Comparison of ENCODE assay signal across 8 cellular contexts in the genomic region with DNA sequence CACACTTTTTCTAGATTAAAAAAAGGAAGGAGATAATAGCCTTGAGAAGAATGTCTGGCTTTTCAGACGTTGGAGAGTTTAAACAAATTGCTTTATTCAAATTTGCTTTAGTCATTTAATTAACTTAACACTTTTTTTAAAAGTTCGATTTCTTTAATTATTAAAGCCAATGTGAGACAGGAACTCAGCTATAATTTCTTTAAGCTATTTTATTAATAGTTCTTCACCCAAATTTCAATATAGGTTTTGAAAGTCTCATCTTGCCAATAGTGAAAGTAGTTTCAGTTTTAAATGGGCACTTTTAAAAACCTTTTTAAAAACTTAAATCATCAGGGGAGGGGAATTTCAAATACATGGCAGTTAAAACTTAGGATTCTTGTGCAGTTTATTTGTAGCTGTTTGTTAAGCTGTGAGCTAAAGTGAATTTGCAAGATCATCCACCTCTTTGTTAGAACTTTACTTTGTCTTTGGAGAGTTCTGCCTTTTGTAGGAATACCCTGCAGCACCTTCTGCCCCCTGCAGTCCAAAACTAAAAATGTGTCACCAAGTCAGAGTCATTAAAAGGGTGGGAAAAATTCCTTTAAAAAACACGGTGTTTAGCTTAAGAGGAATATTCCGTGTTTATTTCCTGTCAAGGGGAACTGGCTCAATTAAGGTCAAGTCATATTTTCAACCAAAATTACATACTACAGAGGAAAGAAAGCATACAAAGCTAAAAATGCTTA. TPM values are rescaled to one million over a fixed set of nuclear protein-coding genes. Genes with fewer than 3 reads are reported as not detected.
DNase-seq lines count a peak whose midpoint lies in the region; ATAC-seq and TF ChIP-seq lines count a peak whose summit lies in the region.

No MANE protein-coding gene starts in this region.

- DNase-seq in NCI-H2081 (lab: John Stamatoyannopoulos, UW) (peak; percentile 30 to 58), NCI-H2081 treated with DMSO at 0.1 percent for 48 hours (lab: John Stamatoyannopoulos, UW) (no peak), HS-27A (ENCODE audit: low read depth) (peak; percentile 38), RWPE1 (ENCODE audit: low spot score) (no peak), mesenchymal stem cell (peak; percentile 79), vagina (ENCODE audit: extremely low spot score in 2 of 2) (no peak)

- peak overlapping the region; percentile 100 for H3K9ac ChIP-seq in mesenchymal stem cell (ENCODE audit: low read length)

- H2BK5ac ChIP-seq in mesenchymal stem cell (ENCODE audit: low read depth, low read length, poor library complexity, severe bottlenecking): no peak overlapping the region

- CTCF ChIA-PET in RWPE1 (lab: Yijun Ruan, JAX): interaction anchor here (0.5 to 2.2 kb wide), 12 partner anchors 8 to 799 kb away, joined by 3 to 10 read pairs (median 4); a partner anchor contains a TSS

- no peaks in the 10 kb centered on the region for H3K27me3 ChIP-seq in mesenchymal stem cell (ENCODE audit: control insufficient read depth in 1 of 2, insufficient read depth in 1 of 2, low read length in 2 of 2)
- no peaks in the 10 kb centered on the region for H3K27me3 ChIP-seq in vagina

- no peak overlapping the region for H3K14ac ChIP-seq in mesenchymal stem cell (ENCODE audit: low read length in 2 of 2)

- POLR2A ChIA-PET in RWPE1 (lab: Yijun Ruan, JAX; ENCODE audit: low non-redundant PET): interaction anchor here (0.7 kb wide), 2 partner anchors 104 to 193 kb away, joined by 3 to 5 read pairs; no protein-coding TSS in a partner anchor

- H4K91ac ChIP-seq in mesenchymal stem cell (ENCODE audit: low read length): no peak overlapping the region

- intact Hi-C loops in vagina (cut with DNase I): no loop called here

- no peak overlapping the region for H3K23ac ChIP-seq in mesenchymal stem cell (ENCODE audit: low read length in 2 of 2)

- peak overlapping the region in 1 of 2 experiments; percentile 96 for H3K4me3 ChIP-seq in mesenchymal stem cell (ENCODE audit: insufficient read depth in 1 of 2, low read depth in 1 of 2, low read length in 2 of 2)
- H3K4me3 ChIP-seq in vagina: peak overlapping the region; percentile 74 to 89

- no peaks in the 10 kb centered on the region for H3K79me1 ChIP-seq in mesenchymal stem cell (replicated peaks; ENCODE audit: low read length, poor library complexity, severe bottlenecking)

- peak; percentile 75 for TF ChIP-seq CTCF in RWPE1 (conservative IDR thresholded peaks at IDR 0.05; ENCODE audit: low read depth)
- TF ChIP-seq CTCF in vagina (IDR thresholded peaks at IDR 0.05): peak in 2 of 3 experiments; percentile 30 to 47

- H2BK15ac ChIP-seq in mesenchymal stem cell (ENCODE audit: low read depth, poor library complexity, severe bottlenecking): no peak overlapping the region

- no peak overlapping the region for H3K18ac ChIP-seq in mesenchymal stem cell (ENCODE audit: low read depth in 1 of 2, low read length in 2 of 2)

- no peak overlapping the region for H2BK120ac ChIP-seq in mesenchymal stem cell (ENCODE audit: low read depth, low read length)

- H3K9me3 ChIP-seq in mesenchymal stem cell (ENCODE audit: control insufficient read depth, low read length) (no peaks in the 10 kb centered on the region), vagina (no peaks in the 10 kb centered on the region)

- H3K4me2 ChIP-seq in mesenchymal stem cell (ENCODE audit: low read length, poor library complexity, severe bottlenecking): peak overlapping the region; percentile 60

- TF ChIP-seq POLR2A in vagina (IDR thresholded peaks at IDR 0.05): no peak

- no peak overlapping the region for H2AK5ac ChIP-seq in mesenchymal stem cell (ENCODE audit: low read length, severe bottlenecking)

- no peak overlapping the region for H2BK12ac ChIP-seq in mesenchymal stem cell (ENCODE audit: low read length in 2 of 2)

- peaks cover 9 to 37% of the 10 kb centered on the region in 2 experiments for H3K36me3 ChIP-seq in mesenchymal stem cell (ENCODE audit: control insufficient read depth in 1 of 2, insufficient read depth in 2 of 2, low read depth in 1 of 2, low read length in 2 of 2)
- H3K36me3 ChIP-seq in vagina: peaks cover 0 to 27% of the 10 kb centered on the region in 2 donors

- H3K27ac ChIP-seq in RWPE1 (no peak overlapping the region), cingulate gyrus (ENCODE audit: low read depth, low read length) (peak overlapping the region; percentile 24), mesenchymal stem cell (ENCODE audit: low read length, poor library complexity, severe bottlenecking) (peak overlapping the region; percentile 97), vagina (peak overlapping the region; percentile 99)

- H3K4ac ChIP-seq in mesenchymal stem cell (ENCODE audit: low read depth in 1 of 2, low read length in 2 of 2): no peak overlapping the region

- H3K4me1 ChIP-seq in mesenchymal stem cell (ENCODE audit: control insufficient read depth, insufficient read depth, low read depth, low read length) (peaks cover 8% of the 10 kb centered on the region), vagina (peaks cover 66% of the 10 kb centered on the region)

- no CpG with 5 or more reads among the region's 4 CpGs for WGBS in mesenchymal stem cell

- H4K8ac ChIP-seq in mesenchymal stem cell (ENCODE audit: low read length): no peak overlapping the region

- no peak for ATAC-seq in HG03469 (IDR thresholded peaks at IDR 0.05; ENCODE audit: unreplicated experiment)

- no peak overlapping the region for H2AFZ ChIP-seq in mesenchymal stem cell (ENCODE audit: low read depth, low read length)

RNA-seq across cellular contexts. Expression of a gene that starts 4.6 kb away (rescaled TPM):
- 69.8 TPM for polyA plus RNA-seq in mesenchymal stem cell (2013, experiment 1 of 2)
- 65.2 TPM for polyA plus RNA-seq in mesenchymal stem cell (2013, experiment 2 of 2)
- total RNA-seq in vagina: 60.9 TPM

Comparison
In these comparisons a context has a peak if more than half of its experiments do, and no peak if none do; other contexts are left out.
1. DNase-seq: peak in NCI-H2081 (2 of 2), HS-27A (single experiment) and mesenchymal stem cell (single experiment); none in NCI-H2081 treated with DMSO at 0.1 percent for 48 hours (single experiment), RWPE1 (single experiment) and vagina (0 of 2).